Comparison of ENCODE assay signal across 24 cellular contexts in the genomic region with DNA sequence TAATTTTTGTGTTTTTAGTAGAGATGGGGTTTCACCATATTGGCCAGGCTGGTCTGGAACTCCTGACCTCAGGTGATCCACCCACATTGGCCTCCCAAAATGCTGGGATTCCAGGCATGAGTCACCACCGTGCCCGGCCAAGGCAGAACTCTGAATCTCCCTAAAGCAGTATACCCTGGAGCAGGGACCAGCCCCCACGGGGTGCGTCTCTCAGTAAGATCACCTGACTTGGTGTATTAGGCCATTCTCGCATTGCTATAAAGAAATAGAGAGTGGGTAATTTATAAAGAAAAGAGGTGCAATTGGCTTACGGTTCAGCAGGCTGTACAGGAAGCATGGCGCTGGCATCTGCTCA.
"Had no signal": no experiment of that assay in that cellular context is flagged by ENCODE, and none has a peak within 500 bp of the region (broad histone marks: within the 10 kb centered on the region; RNA-seq: fewer than 3 reads in every experiment).

No MANE protein-coding gene starts in this region.

- H3K9me3 Mint-ChIP-seq: immature natural killer cell, nephron, neural crest cell had no signal

- ATAC-seq: left colon; left lung; mucosa of descending colon; naive thymus-derived CD4-positive, alpha-beta T cell; right lobe of liver; stimulated activated naive B cell treated with anti-CD40 and anti-IgM and Interleukin-4, amounts not matched to agents 10 μg/mL and 1 μg/mL and 100 μg/mL, for 72 hours; stimulated activated naive CD8-positive, alpha-beta T cell treated with anti-CD3 and anti-CD28 coated beads, Interleukin-15, Interleukin-2, amounts not matched to agents 100 U/mL and 50 U/mL, for 24 hours; upper lobe of right lung had no signal

- DNase-seq: hypothalamus; immature natural killer cell; kidney; left colon; midbrain; mucosa of descending colon; naive thymus-derived CD4-positive, alpha-beta T cell; occipital lobe; ovary; right lobe of liver; stimulated activated CD4-positive, alpha-beta T cell treated with anti-CD3 and anti-CD28 coated beads, Interleukin-1b, Interleukin-23, amount 100 ng/mL, for 48 hours; stimulated activated CD4-positive, alpha-beta T cell treated with anti-CD3 and anti-CD28 coated beads, Interleukin-2, amount 100 ng/mL, for 48 hours; stimulated activated naive B cell treated with anti-CD40 and anti-IgM and Interleukin-4, amounts not matched to agents 10 μg/mL and 1 μg/mL and 100 μg/mL, for 72 hours; stimulated activated naive CD8-positive, alpha-beta T cell treated with anti-CD3 and anti-CD28 coated beads, Interleukin-15, Interleukin-2, amounts not matched to agents 100 U/mL and 50 U/mL, for 24 hours; stomach; testis; thyroid gland; transverse colon; upper lobe of right lung had no signal

- H3K27me3 Mint-ChIP-seq: memory B cell; naive thymus-derived CD4-positive, alpha-beta T cell; progenitor cell of endocrine pancreas; stimulated activated naive B cell treated with anti-CD40 and anti-IgM and Interleukin-4, amounts not matched to agents 10 μg/mL and 1 μg/mL and 100 μg/mL, for 72 hours had no signal

- H3K4me1 Mint-ChIP-seq: immature natural killer cell; nephron; neural crest cell; stimulated activated naive B cell treated with anti-CD40 and anti-IgM and Interleukin-4, amounts not matched to agents 10 μg/mL and 1 μg/mL and 100 μg/mL, for 72 hours had no signal

- H3K27ac Mint-ChIP-seq: memory B cell; nephron; progenitor cell of endocrine pancreas; stimulated activated naive B cell treated with anti-CD40 and anti-IgM and Interleukin-4, amounts not matched to agents 10 μg/mL and 1 μg/mL and 100 μg/mL, for 72 hours had no signal

- H3K4me3 Mint-ChIP-seq: immature natural killer cell; memory B cell; naive thymus-derived CD4-positive, alpha-beta T cell; nephron; neural crest cell; stimulated activated naive B cell treated with anti-CD40 and anti-IgM and Interleukin-4, amounts not matched to agents 10 μg/mL and 1 μg/mL and 100 μg/mL, for 72 hours had no signal
